In the genomic region with DNA sequence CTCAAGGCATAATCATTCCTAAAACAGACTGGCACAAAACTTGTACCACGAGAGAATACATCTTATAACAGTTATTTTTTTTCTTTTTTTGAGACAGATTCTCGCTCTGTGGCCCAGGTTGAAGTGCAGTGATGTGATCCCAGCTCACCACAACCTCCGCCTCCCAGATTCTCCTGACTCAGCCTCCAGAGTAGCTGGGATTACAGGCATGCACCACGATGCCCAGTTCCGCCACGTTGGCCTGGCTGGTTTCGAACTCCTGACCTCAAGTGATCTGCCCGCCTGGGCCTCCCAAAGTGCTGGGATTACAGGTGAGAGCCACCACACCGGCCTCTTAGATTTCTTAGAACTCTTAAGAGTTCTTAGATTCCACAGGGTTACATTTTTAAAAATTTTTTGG, we compare ENCODE assay signal across 16 cellular contexts. TPM values are rescaled to one million over a fixed set of nuclear protein-coding genes. Genes with fewer than 3 reads are reported as not detected.
DNase-seq lines count a peak whose midpoint lies in the region; ATAC-seq and TF ChIP-seq lines count a peak whose summit lies in the region.
"Had no signal": no experiment of that assay in that cellular context is flagged by ENCODE, and none has a peak within 500 bp of the region (broad histone marks: within the 10 kb centered on the region; RNA-seq: fewer than 3 reads in every experiment).

No MANE protein-coding gene starts in this region.

- no peaks in the 10 kb centered on the region for H3K9me2 ChIP-seq in MM.1S (replicated peaks; ENCODE audit: insufficient read depth, low read length)

- peaks cover 11% of the 10 kb centered on the region; the same call in 1 of the 2 replicates for H3K4me1 ChIP-seq in MM.1S (ENCODE audit: low read length)
- H3K4me1 ChIP-seq in neural progenitor cell = peaks cover 22% of the 10 kb centered on the region
- peaks cover 17% of the 10 kb centered on the region for H3K4me1 ChIP-seq in foreskin keratinocyte

- no peak for DNase-seq in Calu3
- DNase-seq in MM.1S = no peak
- DNase-seq in central memory CD8-positive, alpha-beta T cell (ENCODE audit: low spot score in 2 of 2) = no peak
- DNase-seq in neural progenitor cell (ENCODE audit: low spot score) = no peak
- DNase-seq in foreskin keratinocyte = no peak
- DNase-seq in G401 (ENCODE audit: low spot score) = no peak
- DNase-seq: dorsolateral prefrontal cortex; head of caudate nucleus; left ventricle myocardium superior; NCI-H2171; stimulated activated CD4-positive, alpha-beta T cell treated with anti-CD3 and anti-CD28 coated beads, Interleukin-2, amount 100 ng/mL, for 24 hours; WERI-Rb-1 had no signal

- H3K27me3 Mint-ChIP-seq in Calu3 (ENCODE audit: unreplicated experiment) = no peaks in the 10 kb centered on the region
- H3K27me3 Mint-ChIP-seq in central memory CD8-positive, alpha-beta T cell = no peaks in the 10 kb centered on the region
- H3K27me3 Mint-ChIP-seq in neural progenitor cell (ENCODE audit: insufficient read depth, low read depth) = peaks cover 3% of the 10 kb centered on the region

- H4K20me1 ChIP-seq in MM.1S (ENCODE audit: insufficient read depth, low read length) (peaks cover 66% of the 10 kb centered on the region), neural progenitor cell (ENCODE audit: low read depth) (peaks cover 80% of the 10 kb centered on the region)

- H3K4me2 ChIP-seq in MM.1S (ENCODE audit: low read depth, low read length) (peak overlapping the region; percentile 37; the same call in 1 of the 2 replicates), neural progenitor cell (peak overlapping the region; percentile 96)

- CTCF ChIA-PET in Calu3 (lab: Charles Lee) = interaction anchor here (1.0 to 1.5 kb wide), 2 partner anchors 100 to 141 kb away, joined by 3 read pairs; partner anchors contain the start of gene TAOK1

- intact Hi-C loops in Calu3 (cut with micrococcal nuclease; ENCODE audit: unreplicated experiment) = loop anchor here (2.0 kb wide), 1 partner anchor 141 kb away; no protein-coding TSS in a partner anchor

- peaks cover 37% of the 10 kb centered on the region for H3K4me1 Mint-ChIP-seq in Calu3 (ENCODE audit: low read depth, unreplicated experiment)
- peaks cover 75% of the 10 kb centered on the region for H3K4me1 Mint-ChIP-seq in central memory CD8-positive, alpha-beta T cell
- peaks cover 27% of the 10 kb centered on the region for H3K4me1 Mint-ChIP-seq in neural progenitor cell

- no TSS peak for BruUV-seq in Calu3 (replicated peaks; lab: Mats Ljungman, UMichigan)

- H3K36me3 ChIP-seq in MM.1S (replicated peaks; ENCODE audit: insufficient read depth, low read length) (peaks cover 20% of the 10 kb centered on the region), neural progenitor cell (peaks cover 16% of the 10 kb centered on the region)

- H3K79me2 ChIP-seq in MM.1S (ENCODE audit: low read length) = peaks cover 88% of the 10 kb centered on the region
- H3K79me2 ChIP-seq in neural progenitor cell (ENCODE audit: low read depth) = peaks cover 88% of the 10 kb centered on the region

- peaks cover 27% of the 10 kb centered on the region for H3F3A ChIP-seq in MM.1S (ENCODE audit: insufficient read depth, low read length)
- peaks cover 49% of the 10 kb centered on the region for H3F3A ChIP-seq in neural progenitor cell (ENCODE audit: low read depth)

- TF ChIP-seq CTCF in Calu3 (IDR thresholded peaks at IDR 0.05; ENCODE audit: unreplicated experiment) = no peak
- TF ChIP-seq CTCF in MM.1S (IDR thresholded peaks at IDR 0.05; ENCODE audit: low read length) = no peak
- TF ChIP-seq CTCF in neural progenitor cell (IDR thresholded peaks at IDR 0.05) = no peak
- TF ChIP-seq CTCF in foreskin keratinocyte (conservative IDR thresholded peaks at IDR 0.05) = no peak

- no peak overlapping the region for H3K27ac Mint-ChIP-seq in Calu3 (ENCODE audit: unreplicated experiment)
- peak overlapping the region; percentile 87 for H3K27ac Mint-ChIP-seq in central memory CD8-positive, alpha-beta T cell (ENCODE audit: low read depth)
- H3K27ac Mint-ChIP-seq in neural progenitor cell = peak overlapping the region; percentile 28

- H3K4me3 Mint-ChIP-seq in Calu3 (ENCODE audit: low read depth, unreplicated experiment) (peak overlapping the region; percentile 90), neural progenitor cell (no peak overlapping the region)
- peak overlapping the region; percentile 98 for H3K4me3 Mint-ChIP-seq in central memory CD8-positive, alpha-beta T cell

- H3K4me3 ChIP-seq in MM.1S (ENCODE audit: low read length) = no peak overlapping the region
- no peak overlapping the region for H3K4me3 ChIP-seq in neural progenitor cell

- in situ Hi-C loops in G401 (cut with HindIII; ENCODE audit: low sequenced_read_pairs) = no loop called here

- no peak for ATAC-seq in central memory CD8-positive, alpha-beta T cell (replicated peaks; ENCODE audit: extremely low read depth, poor library complexity, severe bottlenecking)
- no peak for ATAC-seq in foreskin keratinocyte
- ATAC-seq in GM19463 (IDR thresholded peaks at IDR 0.05; ENCODE audit: unreplicated experiment) = no peak
- ATAC-seq: left ventricle myocardium superior had no signal

- H3K27ac ChIP-seq in MM.1S (ENCODE audit: low read length) = no peak overlapping the region
- H3K27ac ChIP-seq in neural progenitor cell = no peak overlapping the region
- H3K27ac ChIP-seq in foreskin keratinocyte = no peak overlapping the region
- H3K27ac ChIP-seq: parathyroid adenoma, WERI-Rb-1 had no signal

- no peaks in the 10 kb centered on the region for H3K9me3 Mint-ChIP-seq in Calu3 (ENCODE audit: low read depth, unreplicated experiment)
- H3K9me3 Mint-ChIP-seq in central memory CD8-positive, alpha-beta T cell = no peaks in the 10 kb centered on the region
- peaks cover 15% of the 10 kb centered on the region for H3K9me3 Mint-ChIP-seq in neural progenitor cell

- H2AFZ ChIP-seq in MM.1S (ENCODE audit: low read length) = no peak overlapping the region
- no peak overlapping the region for H2AFZ ChIP-seq in neural progenitor cell (replicated peaks)
- H2AFZ ChIP-seq: parathyroid adenoma had no signal

- H3K9me3 ChIP-seq in MM.1S (replicated peaks; ENCODE audit: insufficient read depth, low read length) (no peaks in the 10 kb centered on the region), neural progenitor cell (ENCODE audit: low read depth) (no peaks in the 10 kb centered on the region)

- no peak overlapping the region for H3K9ac ChIP-seq in MM.1S (ENCODE audit: low read length)
- H3K9ac ChIP-seq in neural progenitor cell = no peak overlapping the region
- H3K9ac ChIP-seq: parathyroid adenoma had no signal

- H3K27me3 ChIP-seq in MM.1S (replicated peaks; ENCODE audit: insufficient read depth, low read length) = no peaks in the 10 kb centered on the region
- H3K27me3 ChIP-seq in neural progenitor cell = no peaks in the 10 kb centered on the region
- no peaks in the 10 kb centered on the region for H3K27me3 ChIP-seq in foreskin keratinocyte
- H3K27me3 ChIP-seq: dorsolateral prefrontal cortex had no signal

- H3K36me3 Mint-ChIP-seq in Calu3 (ENCODE audit: insufficient read depth, unreplicated experiment) = peaks cover 99% of the 10 kb centered on the region
- peaks cover 63% of the 10 kb centered on the region for H3K36me3 Mint-ChIP-seq in central memory CD8-positive, alpha-beta T cell (ENCODE audit: insufficient read depth)
- peaks cover 49% of the 10 kb centered on the region for H3K36me3 Mint-ChIP-seq in neural progenitor cell

RNA-seq across cellular contexts. Expression of gene NUFIP2, which starts 4.1 kb away (rescaled TPM):
- total RNA-seq in Calu3 (2022) (89.3 and 92.9 TPM in 2 replicates), neural progenitor cell (ENCODE audit: low replicate concordance) (56.4 and 90.7 TPM in 2 replicates), foreskin keratinocyte (39.1 and 40.2 TPM in 2 replicates)
- polyA plus RNA-seq in foreskin keratinocyte = 5.3 and 6.6 TPM in 2 replicates
- total RNA-seq in G401 (2014; rRNA removed; shearing (Covaris generic)) = 22.3 and 30.8 TPM in 2 replicates

RNA-seq across cellular contexts. Expression of gene CRYBA1, which starts 43.2 kb away (rescaled TPM):
- total RNA-seq in Calu3 (2022) (not detected in 2 replicates), neural progenitor cell (ENCODE audit: low replicate concordance) (0.84 and 1.0 TPM in 2 replicates), foreskin keratinocyte (not detected in 2 replicates)
- not detected in 2 replicates for polyA plus RNA-seq in foreskin keratinocyte
- total RNA-seq in G401 (2014; rRNA removed; shearing (Covaris generic)) = 0.43 TPM in 1 of 2 replicates, not detected in the other
- total RNA-seq: Daoy, dorsolateral prefrontal cortex, left ventricle myocardium superior, LHCN-M2 had no signal
